In the genomic region with DNA sequence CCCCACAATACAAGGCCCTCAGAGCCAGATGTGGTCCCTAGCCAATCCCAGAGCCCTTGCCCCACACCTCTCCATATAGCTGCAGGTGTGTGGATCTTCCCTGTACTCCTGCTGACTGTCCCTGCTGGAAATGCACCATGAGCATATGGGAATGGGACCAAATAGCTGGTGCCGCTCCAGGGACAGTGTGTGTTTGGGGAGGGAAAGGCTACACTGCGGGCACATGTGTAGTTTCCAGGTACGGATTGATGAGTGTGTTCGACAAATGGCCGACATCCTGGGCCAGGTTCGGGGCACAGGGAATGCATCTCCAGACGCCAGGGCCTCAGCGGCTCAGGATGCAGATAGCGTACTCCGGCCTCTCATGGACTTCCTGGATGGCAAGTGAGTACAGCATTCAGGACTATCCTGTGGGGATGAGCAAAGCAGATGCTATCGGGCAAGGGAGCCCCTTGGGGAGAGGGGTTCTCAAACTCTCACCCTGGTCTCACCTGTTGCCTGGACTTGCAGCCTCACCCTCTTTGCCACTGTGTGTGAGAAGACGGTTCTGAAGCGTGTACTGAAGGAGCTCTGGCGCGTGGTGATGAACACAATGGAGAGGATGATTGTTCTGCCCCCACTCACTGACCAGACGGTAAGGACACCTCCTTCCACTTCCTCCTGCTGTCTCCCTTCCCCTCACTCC, we compare ENCODE assay signal across 24 cellular contexts.
"Had no signal": no experiment of that assay in that cellular context is flagged by ENCODE, and none has a peak within 500 bp of the region (broad histone marks: within the 10 kb centered on the region; RNA-seq: fewer than 3 reads in every experiment).

No MANE protein-coding gene starts in this region.

- H3K4me3 ChIP-seq: gastrocnemius medialis, neural progenitor cell, prostate gland, right atrium auricular region, sigmoid colon, thoracic aorta, transverse colon, upper lobe of right lung, uterus had no signal

- H3K36me3 ChIP-seq: neural progenitor cell, uterus had no signal

- H3K9me3 Mint-ChIP-seq: effector memory CD8-positive, alpha-beta T cell; naive thymus-derived CD4-positive, alpha-beta T cell; nephron; neural progenitor cell; stimulated activated effector memory CD8-positive, alpha-beta T cell treated with anti-CD3 and anti-CD28 coated beads, Interleukin-12 subunit alpha, Interleukin-12 subunit beta, amount 100 ng/mL, for 72 hours had no signal

- H3K36me3 Mint-ChIP-seq: naive thymus-derived CD4-positive, alpha-beta T cell; stimulated activated effector memory CD8-positive, alpha-beta T cell treated with anti-CD3 and anti-CD28 coated beads, Interleukin-12 subunit alpha, Interleukin-12 subunit beta, amount 100 ng/mL, for 72 hours had no signal

- DNase-seq: cortex of kidney; effector memory CD8-positive, alpha-beta T cell; foreskin fibroblast; gastrocnemius medialis; kidney; mammary epithelial cell; mesendoderm; midbrain; naive thymus-derived CD4-positive, alpha-beta T cell; nucleus accumbens; sigmoid colon; stimulated activated CD4-positive, alpha-beta T cell treated with anti-CD3 and anti-CD28 coated beads, Interleukin-2, amount 100 ng/mL, for 24 hours; stimulated activated CD4-positive, alpha-beta T cell treated with anti-CD3 and anti-CD28 coated beads, Interleukin-4, amount 100 ng/mL, for 24 hours; stimulated activated naive CD8-positive, alpha-beta T cell treated with anti-CD3 and anti-CD28 coated beads, Interleukin-15, Interleukin-2, amounts not matched to agents 100 U/mL and 50 U/mL, for 24 hours; transverse colon; upper lobe of right lung; uterus had no signal

- H3K9me3 ChIP-seq: gastrocnemius medialis, prostate gland, right atrium auricular region, sigmoid colon, thoracic aorta, transverse colon, upper lobe of right lung, uterus had no signal

- H3K27ac ChIP-seq: gastrocnemius medialis, neural progenitor cell, prostate gland, right atrium auricular region, sigmoid colon, thoracic aorta, transverse colon, upper lobe of right lung, uterus had no signal

- ATAC-seq: effector memory CD8-positive, alpha-beta T cell; gastrocnemius medialis; naive thymus-derived CD4-positive, alpha-beta T cell; stimulated activated effector memory CD8-positive, alpha-beta T cell treated with anti-CD3 and anti-CD28 coated beads, Interleukin-12 subunit alpha, Interleukin-12 subunit beta, amount 100 ng/mL, for 72 hours; stimulated activated naive CD8-positive, alpha-beta T cell treated with anti-CD3 and anti-CD28 coated beads, Interleukin-15, Interleukin-2, amounts not matched to agents 100 U/mL and 50 U/mL, for 24 hours; upper lobe of right lung had no signal

- H3K4me1 Mint-ChIP-seq: naive thymus-derived CD4-positive, alpha-beta T cell; nephron; stimulated activated effector memory CD8-positive, alpha-beta T cell treated with anti-CD3 and anti-CD28 coated beads, Interleukin-12 subunit alpha, Interleukin-12 subunit beta, amount 100 ng/mL, for 72 hours had no signal

- H3K4me3 Mint-ChIP-seq: effector memory CD8-positive, alpha-beta T cell; naive thymus-derived CD4-positive, alpha-beta T cell; nephron; neural progenitor cell; stimulated activated effector memory CD8-positive, alpha-beta T cell treated with anti-CD3 and anti-CD28 coated beads, Interleukin-12 subunit alpha, Interleukin-12 subunit beta, amount 100 ng/mL, for 72 hours had no signal

- FAIRE-seq: endometrium, kidney had no signal

- H3K27me3 ChIP-seq: gastrocnemius medialis, neural progenitor cell, right atrium auricular region, sigmoid colon, transverse colon, upper lobe of right lung, uterus had no signal

- H3K27ac Mint-ChIP-seq: effector memory CD8-positive, alpha-beta T cell; naive thymus-derived CD4-positive, alpha-beta T cell; nephron had no signal

- H3K4me1 ChIP-seq: gastrocnemius medialis, neural progenitor cell, prostate gland, right atrium auricular region, sigmoid colon, transverse colon, upper lobe of right lung, uterus had no signal
